In the genomic region with DNA sequence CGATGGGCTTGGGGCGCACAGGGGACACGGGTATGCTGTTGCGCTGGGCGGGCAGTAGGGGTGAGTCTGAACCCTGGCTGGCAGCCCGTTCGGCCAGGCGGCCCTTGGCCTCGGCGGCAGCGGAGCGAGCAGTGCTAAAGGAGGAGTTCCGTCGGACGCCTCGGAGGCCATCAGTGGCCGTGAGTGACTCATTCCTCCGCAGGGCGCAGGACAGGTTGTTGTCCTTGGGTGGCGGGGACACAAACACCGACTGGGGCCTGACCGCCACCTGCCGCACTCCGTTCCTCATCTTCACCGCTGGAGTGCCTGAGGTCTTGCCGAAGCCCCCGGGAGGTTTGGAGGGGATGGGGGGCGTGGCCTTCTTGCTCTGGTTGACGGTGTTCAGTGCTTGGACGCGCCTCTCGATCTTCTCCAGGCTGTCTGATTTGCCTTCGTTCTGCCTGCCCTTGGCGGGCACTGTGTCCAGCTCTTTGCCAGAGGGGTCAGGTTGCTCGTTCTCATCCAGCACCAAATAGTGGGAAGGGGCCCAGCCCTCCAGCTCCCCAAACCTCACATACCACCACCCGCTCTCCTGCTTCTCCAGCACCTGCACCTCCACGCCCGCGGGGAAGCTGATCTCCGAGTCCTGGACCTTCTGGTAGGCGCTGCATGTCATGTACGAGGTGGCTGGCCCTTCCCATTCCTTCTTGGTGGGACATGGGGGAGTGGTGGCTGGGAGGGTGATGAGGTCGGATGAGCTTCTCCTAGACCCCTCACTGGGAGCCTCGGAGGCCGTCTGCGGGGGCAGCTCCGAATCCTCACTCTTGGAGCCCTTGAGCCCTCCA, we compare ENCODE assay signal across 19 cellular contexts.
"Had no signal": no experiment of that assay in that cellular context is flagged by ENCODE, and none has a peak within 500 bp of the region (broad histone marks: within the 10 kb centered on the region; RNA-seq: fewer than 3 reads in every experiment).

No MANE protein-coding gene starts in this region.

- H3K9me3 Mint-ChIP-seq: memory B cell; mesothelial cell of epicardium; stimulated activated effector memory CD8-positive, alpha-beta T cell treated with anti-CD3 and anti-CD28 coated beads, Interleukin-12 subunit alpha, Interleukin-12 subunit beta, amount 100 ng/mL, for 72 hours had no signal

- DNase-seq: effector memory CD4-positive, alpha-beta T cell; gastrocnemius medialis; heart right ventricle; hypothalamus; kidney glomerular epithelial cell; lower lobe of right lung; stimulated activated CD4-positive, alpha-beta T cell treated with anti-CD3 and anti-CD28 coated beads, Interleukin-4, amount 100 ng/mL, for 1 hour; stimulated activated CD8-positive, alpha-beta memory T cell treated with anti-CD3 and anti-CD28 coated beads, Interleukin-4, amount 100 ng/mL, for 48 hours; stimulated activated naive CD8-positive, alpha-beta T cell treated with anti-CD3 and anti-CD28 coated beads, Interleukin-15, Interleukin-2, amounts not matched to agents 100 U/mL and 50 U/mL, for 24 hours; uterus had no signal

- H3K4me1 Mint-ChIP-seq: memory B cell; stimulated activated effector memory CD8-positive, alpha-beta T cell treated with anti-CD3 and anti-CD28 coated beads, Interleukin-12 subunit alpha, Interleukin-12 subunit beta, amount 100 ng/mL, for 72 hours had no signal

- H3K36me3 ChIP-seq: thyroid gland, uterus had no signal

- H3K27ac Mint-ChIP-seq: memory B cell; mesothelial cell of epicardium; stimulated activated effector memory CD8-positive, alpha-beta T cell treated with anti-CD3 and anti-CD28 coated beads, Interleukin-12 subunit alpha, Interleukin-12 subunit beta, amount 100 ng/mL, for 72 hours had no signal

- H3K9me3 ChIP-seq: esophagus muscularis mucosa, gastrocnemius medialis, heart right ventricle, lower lobe of right lung, right atrium auricular region, suprapubic skin, thyroid gland, upper lobe of left lung, uterus had no signal

- H3K36me3 Mint-ChIP-seq: stimulated activated effector memory CD8-positive, alpha-beta T cell treated with anti-CD3 and anti-CD28 coated beads, Interleukin-12 subunit alpha, Interleukin-12 subunit beta, amount 100 ng/mL, for 72 hours had no signal

- ATAC-seq: gastrocnemius medialis; stimulated activated effector memory CD8-positive, alpha-beta T cell treated with anti-CD3 and anti-CD28 coated beads, Interleukin-12 subunit alpha, Interleukin-12 subunit beta, amount 100 ng/mL, for 72 hours; stimulated activated naive CD8-positive, alpha-beta T cell treated with anti-CD3 and anti-CD28 coated beads, Interleukin-15, Interleukin-2, amounts not matched to agents 100 U/mL and 50 U/mL, for 24 hours had no signal

- H3K4me1 ChIP-seq: lower lobe of right lung, right atrium auricular region, thyroid gland, uterus had no signal

- H3K4me3 Mint-ChIP-seq: memory B cell; mesothelial cell of epicardium; stimulated activated effector memory CD8-positive, alpha-beta T cell treated with anti-CD3 and anti-CD28 coated beads, Interleukin-12 subunit alpha, Interleukin-12 subunit beta, amount 100 ng/mL, for 72 hours had no signal

- H3K4me3 ChIP-seq: esophagus muscularis mucosa, gastrocnemius medialis, heart right ventricle, lower lobe of right lung, right atrium auricular region, suprapubic skin, thyroid gland, upper lobe of left lung, uterus had no signal

- H3K27me3 ChIP-seq: esophagus muscularis mucosa, gastrocnemius medialis, heart right ventricle, right atrium auricular region, suprapubic skin, thyroid gland, upper lobe of left lung, uterus had no signal

- H3K27ac ChIP-seq: epithelial cell of prostate, esophagus muscularis mucosa, gastrocnemius medialis, heart right ventricle, lower lobe of right lung, right atrium auricular region, suprapubic skin, thyroid gland, upper lobe of left lung had no signal

- H3K27me3 Mint-ChIP-seq: memory B cell had no signal
